23 cellular contexts compared by ENCODE assay signal in genomic region chr3:112505907-112506306, GRCh38. TPM values are rescaled to one million over a fixed set of nuclear protein-coding genes. Genes with fewer than 3 reads are reported as not detected.
DNase-seq lines count a peak whose midpoint lies in the region; ATAC-seq and TF ChIP-seq lines count a peak whose summit lies in the region.
"Had no signal": no experiment of that assay in that cellular context is flagged by ENCODE, and none has a peak within 500 bp of the region (broad histone marks: within the 10 kb centered on the region; RNA-seq: fewer than 3 reads in every experiment).

No MANE protein-coding gene starts in this region.

- no peaks in the 10 kb centered on the region for H3K9me3 Mint-ChIP-seq in activated T-cell treated with anti-CD3 and anti-CD28 coated beads, Interleukin-2, amount 50 U/mL, for 4 hours
- no peaks in the 10 kb centered on the region for H3K9me3 Mint-ChIP-seq in IgD-negative memory B cell
- peaks cover 23% of the 10 kb centered on the region for H3K9me3 Mint-ChIP-seq in activated T-helper 2 cell treated with anti-CD3 and anti-CD28 coated beads, Interferon-gamma antibody, Interleukin-2, Interleukin-4, amounts not matched to agents 10 μg/mL and 5 μg/mL and 100 μg/mL, durations not matched to agents 14 hours and 24 hours and 36 hours
- H3K9me3 Mint-ChIP-seq: HFFc6 had no signal

- no peak for TF ChIP-seq CTCF in coronary artery (IDR thresholded peaks at IDR 0.05)

- no peaks in the 10 kb centered on the region for H3K27me3 Mint-ChIP-seq in activated T-cell treated with anti-CD3 and anti-CD28 coated beads, Interleukin-2, amount 50 U/mL, for 4 hours (ENCODE audit: low read depth)
- H3K27me3 Mint-ChIP-seq in IgD-negative memory B cell = no peaks in the 10 kb centered on the region
- no peaks in the 10 kb centered on the region for H3K27me3 Mint-ChIP-seq in activated T-helper 2 cell treated with anti-CD3 and anti-CD28 coated beads, Interferon-gamma antibody, Interleukin-2, Interleukin-4, amounts not matched to agents 10 μg/mL and 5 μg/mL and 100 μg/mL, durations not matched to agents 14 hours and 24 hours and 36 hours (ENCODE audit: low read depth)

- intact Hi-C loops in activated T-helper 2 cell treated with anti-CD3 and anti-CD28 coated beads, Interferon-gamma antibody, Interleukin-2, Interleukin-4, amounts not matched to agents 10 μg/mL and 5 μg/mL and 100 μg/mL, durations not matched to agents 14 hours and 24 hours and 36 hours (cut with micrococcal nuclease) = no loop called here

- H3K4me3 Mint-ChIP-seq in activated T-cell treated with anti-CD3 and anti-CD28 coated beads, Interleukin-2, amount 50 U/mL, for 4 hours = no peak overlapping the region
- H3K4me3 Mint-ChIP-seq in IgD-negative memory B cell = peak overlapping the region in 2 of 4 donors; percentile 55
- H3K4me3 Mint-ChIP-seq in activated T-helper 2 cell treated with anti-CD3 and anti-CD28 coated beads, Interferon-gamma antibody, Interleukin-2, Interleukin-4, amounts not matched to agents 10 μg/mL and 5 μg/mL and 100 μg/mL, durations not matched to agents 14 hours and 24 hours and 36 hours (ENCODE audit: low read depth) = no peak overlapping the region
- H3K4me3 Mint-ChIP-seq: H9, HFFc6 had no signal

- peak overlapping the region in 2 of 3 donors; percentile 2 to 5 for H3K27ac Mint-ChIP-seq in IgD-negative memory B cell
- peak overlapping the region; percentile 1 for H3K27ac Mint-ChIP-seq in activated T-helper 2 cell treated with anti-CD3 and anti-CD28 coated beads, Interferon-gamma antibody, Interleukin-2, Interleukin-4, amounts not matched to agents 10 μg/mL and 5 μg/mL and 100 μg/mL, durations not matched to agents 14 hours and 24 hours and 36 hours
- H3K27ac Mint-ChIP-seq: H9, HFFc6 had no signal

- no peak overlapping the region for H3K27ac ChIP-seq in coronary artery
- H3K27ac ChIP-seq: A549, GM23248, KMS-11 had no signal

- no peak overlapping the region for H3K4me3 ChIP-seq in coronary artery
- H3K4me3 ChIP-seq: A549, GM23248 had no signal

- no peak for DNase-seq in activated T-cell treated with anti-CD3 and anti-CD28 coated beads, Interleukin-2, amount 50 U/mL, for 4 hours
- DNase-seq in activated T-cell treated with anti-CD3 and anti-CD28 coated beads for 4 hours = no peak
- no peak for DNase-seq in activated T-helper 2 cell treated with anti-CD3 and anti-CD28 coated beads, Interferon-gamma antibody, Interleukin-2, Interleukin-4, amounts not matched to agents 10 μg/mL and 5 μg/mL and 100 μg/mL, durations not matched to agents 14 hours and 24 hours and 36 hours (ENCODE audit: low spot score)
- no peak for DNase-seq in coronary artery (ENCODE audit: low spot score)
- DNase-seq in DMS79 (lab: John Stamatoyannopoulos, UW) = no peak
- no peak for DNase-seq in SIG-M5 (lab: John Stamatoyannopoulos, UW)
- DNase-seq: BE2C; DMS53; GM23248; H9; HFFc6; NCI-H1694; NCI-H2081; NCI-H2171; NCI-H345; NCI-H524; NCI-H774; NK-92 treated with Interleukin-12 subunit alpha and Interleukin-12 subunit beta, amount 100 ng/mL, for 24 hours had no signal

- H3K36me3 Mint-ChIP-seq in activated T-cell treated with anti-CD3 and anti-CD28 coated beads, Interleukin-2, amount 50 U/mL, for 4 hours (ENCODE audit: insufficient read depth) = no peaks in the 10 kb centered on the region
- peaks cover 5% of the 10 kb centered on the region for H3K36me3 Mint-ChIP-seq in IgD-negative memory B cell
- peaks cover 8% of the 10 kb centered on the region for H3K36me3 Mint-ChIP-seq in activated T-helper 2 cell treated with anti-CD3 and anti-CD28 coated beads, Interferon-gamma antibody, Interleukin-2, Interleukin-4, amounts not matched to agents 10 μg/mL and 5 μg/mL and 100 μg/mL, durations not matched to agents 14 hours and 24 hours and 36 hours (ENCODE audit: low read depth)

- H3K4me1 Mint-ChIP-seq in activated T-cell treated with anti-CD3 and anti-CD28 coated beads, Interleukin-2, amount 50 U/mL, for 4 hours (ENCODE audit: low read depth) = peaks cover 20% of the 10 kb centered on the region
- H3K4me1 Mint-ChIP-seq in IgD-negative memory B cell = peaks cover 47 to 67% (median 58%) of the 10 kb centered on the region in 3 donors
- peaks cover 45% of the 10 kb centered on the region for H3K4me1 Mint-ChIP-seq in activated T-helper 2 cell treated with anti-CD3 and anti-CD28 coated beads, Interferon-gamma antibody, Interleukin-2, Interleukin-4, amounts not matched to agents 10 μg/mL and 5 μg/mL and 100 μg/mL, durations not matched to agents 14 hours and 24 hours and 36 hours (ENCODE audit: low read depth)

- peak; percentile 23 to 35 for ATAC-seq in activated T-cell treated with anti-CD3 and anti-CD28 coated beads, Interleukin-2, amount 50 U/mL, for 4 hours
- ATAC-seq: A549, Right ventricle myocardium inferior had no signal

RNA-seq across cellular contexts. Expression of gene BTLA, which starts 6.6 kb away (rescaled TPM):
- 10 to 100 TPM; 29.8 to 46.3 (median 33.2) TPM for total RNA-seq in activated T-cell treated with anti-CD3 and anti-CD28 coated beads, Interleukin-2, amount 50 U/mL, for 4 hours
- 85.4 TPM for polyA plus RNA-seq in IgD-negative memory B cell
- total RNA-seq in activated T-helper 2 cell treated with anti-CD3 and anti-CD28 coated beads, Interferon-gamma antibody, Interleukin-2, Interleukin-4, amounts not matched to agents 10 μg/mL and 5 μg/mL and 100 μg/mL, durations not matched to agents 14 hours and 24 hours and 36 hours = 31.1 and 35.7 TPM in 2 replicates
- total RNA-seq: GM23248, H9, HFFc6, SK-MEL-5 had no signal
- polyA plus RNA-seq: GM23248 had no signal

RNA-seq across cellular contexts. Expression of gene ATG3, which starts 55.9 kb away (rescaled TPM):
- total RNA-seq in activated T-cell treated with anti-CD3 and anti-CD28 coated beads, Interleukin-2, amount 50 U/mL, for 4 hours = 10 to 100 TPM; 81.5 to 93.9 (median 88.8) TPM
- polyA plus RNA-seq in IgD-negative memory B cell = 61.7 TPM
- 61.1 and 61.6 TPM in 2 replicates for total RNA-seq in activated T-helper 2 cell treated with anti-CD3 and anti-CD28 coated beads, Interferon-gamma antibody, Interleukin-2, Interleukin-4, amounts not matched to agents 10 μg/mL and 5 μg/mL and 100 μg/mL, durations not matched to agents 14 hours and 24 hours and 36 hours

RNA-seq across cellular contexts. Expression of gene SLC35A5, which starts 55.9 kb away (rescaled TPM):
- 10 to 100 TPM; 12.2 to 13.5 (median 12.3) TPM for total RNA-seq in activated T-cell treated with anti-CD3 and anti-CD28 coated beads, Interleukin-2, amount 50 U/mL, for 4 hours
- 28.0 TPM for polyA plus RNA-seq in IgD-negative memory B cell
- 12.6 and 17.8 TPM in 2 replicates for total RNA-seq in activated T-helper 2 cell treated with anti-CD3 and anti-CD28 coated beads, Interferon-gamma antibody, Interleukin-2, Interleukin-4, amounts not matched to agents 10 μg/mL and 5 μg/mL and 100 μg/mL, durations not matched to agents 14 hours and 24 hours and 36 hours
